ENCODE assay signal across 1 cellular context in genomic region chr2:189624648-189625355, GRCh38.
TF ChIP-seq lines count a peak whose summit lies in the region.

No MANE protein-coding gene starts in this region.

TF ChIP-seq in HepG2, 621 proteins besides CTCF, POLR2A, EP300 and RAD21:
- 0 out of 2 replicates have a peak, but pooled peaks have one; percentile 10 for TF ChIP-seq SAP130 (CRISPR knock-in tag; IDR thresholded peaks at IDR 0.05; ENCODE audit: low read depth)
- no peak for TF ChIP-seq TSC22D2 (CRISPR knock-in tag; IDR thresholded peaks at IDR 0.05; ENCODE audit: borderline replicate concordance)
- TF ChIP-seq ZBTB1 (CRISPR knock-in tag; IDR thresholded peaks at IDR 0.05; ENCODE audit: borderline replicate concordance), result no peak
- peak; percentile 89 for TF ChIP-seq SIX4 (CRISPR knock-in tag; IDR thresholded peaks at IDR 0.05)
- peak; percentile 53; the same call in 1 of the 2 replicates for TF ChIP-seq SIX1 (CRISPR knock-in tag; IDR thresholded peaks at IDR 0.05; ENCODE audit: borderline replicate concordance)
- TF ChIP-seq ZBTB7B (CRISPR knock-in tag; IDR thresholded peaks at IDR 0.05), result no peak
- TF ChIP-seq ZSCAN31 (CRISPR knock-in tag; IDR thresholded peaks at IDR 0.05; ENCODE audit: low read depth), result no peak
- TF ChIP-seq FOSL2 (CRISPR knock-in tag; IDR thresholded peaks at IDR 0.05), result peak; percentile 85
- TF ChIP-seq KDM2A (CRISPR knock-in tag; IDR thresholded peaks at IDR 0.05; ENCODE audit: borderline replicate concordance, low read depth), result no peak
- TF ChIP-seq ARID3A (IDR thresholded peaks at IDR 0.05; ENCODE audit: low read depth, low read length), result no peak
- no peak for TF ChIP-seq KDM6A (CRISPR knock-in tag; IDR thresholded peaks at IDR 0.05; ENCODE audit: low read depth)
TF ChIP-seq in HepG2: peak in this region for 4.
